8 cellular contexts compared by ENCODE assay signal in genomic region chr19:34667349-34668076, GRCh38.
DNase-seq lines count a peak whose midpoint lies in the region; ATAC-seq and TF ChIP-seq lines count a peak whose summit lies in the region.

No MANE protein-coding gene starts in this region.

- ATAC-seq in effector memory CD8-positive, alpha-beta T cell (replicated peaks) = no peak
- no peak for ATAC-seq in GM18505 (IDR thresholded peaks at IDR 0.05; ENCODE audit: unreplicated experiment)

- DNase-seq in NCI-H1436 (lab: John Stamatoyannopoulos, UW) = peak; percentile 39
- DNase-seq in NCI-H1436 treated with DMSO at 0.1 percent for 48 hours (lab: John Stamatoyannopoulos, UW) = no peak
- peak; percentile 32 for DNase-seq in NCI-H748 treated with DMSO at 0.1 percent for 48 hours (lab: John Stamatoyannopoulos, UW)
- DNase-seq in effector memory CD8-positive, alpha-beta T cell = no peak
- no peak for DNase-seq in putamen (ENCODE audit: low spot score)
- DNase-seq in HAP-1 (ENCODE audit: low spot score in 2 of 2) = no peak

- H3K4me1 ChIP-seq in rectal smooth muscle tissue (ENCODE audit: control insufficient read depth, insufficient read depth, low read length) (no peaks in the 10 kb centered on the region), HAP-1 (no peaks in the 10 kb centered on the region)

- no peak overlapping the region for H3K9ac ChIP-seq in rectal smooth muscle tissue (ENCODE audit: low read length)

- H3K9me3 Mint-ChIP-seq in effector memory CD8-positive, alpha-beta T cell = no peaks in the 10 kb centered on the region

- H3K4me3 Mint-ChIP-seq in effector memory CD8-positive, alpha-beta T cell = peak overlapping the region; percentile 71 to 72

- no peaks in the 10 kb centered on the region for H3K36me3 ChIP-seq in rectal smooth muscle tissue (ENCODE audit: control insufficient read depth, insufficient read depth, low read length)
- H3K36me3 ChIP-seq in HAP-1 (replicated peaks) = no peaks in the 10 kb centered on the region

- H3K4me3 ChIP-seq in rectal smooth muscle tissue (ENCODE audit: low read length) = peak overlapping the region; percentile 52
- no peak overlapping the region for H3K4me3 ChIP-seq in HAP-1

- peak overlapping the region; percentile 60 to 93 for H3K27ac Mint-ChIP-seq in effector memory CD8-positive, alpha-beta T cell

- peaks cover 11 to 22% of the 10 kb centered on the region in 2 donors for H3K4me1 Mint-ChIP-seq in effector memory CD8-positive, alpha-beta T cell (ENCODE audit: low read depth in 2 of 2)

- peaks cover 0 to 4% of the 10 kb centered on the region in 2 donors for H3K27me3 Mint-ChIP-seq in effector memory CD8-positive, alpha-beta T cell

- in situ Hi-C loops in HAP-1 (cut with MboI; ENCODE audit: low sequenced_read_pairs) = no loop called here

- H3K27me3 ChIP-seq in rectal smooth muscle tissue (ENCODE audit: control insufficient read depth, insufficient read depth, low read length) (no peaks in the 10 kb centered on the region), HAP-1 (ENCODE audit: low read depth) (no peaks in the 10 kb centered on the region)

- H3K27ac ChIP-seq in rectal smooth muscle tissue (ENCODE audit: low read depth, low read length) = no peak overlapping the region

- H3K9me3 ChIP-seq in HAP-1 = no peaks in the 10 kb centered on the region

- no peak for TF ChIP-seq POLR2A in GM18505 (IDR thresholded peaks at IDR 0.05; ENCODE audit: borderline replicate concordance, extremely low read depth, insufficient read depth, insufficient read length)

- no peaks in the 10 kb centered on the region for H3K36me3 Mint-ChIP-seq in effector memory CD8-positive, alpha-beta T cell (ENCODE audit: insufficient read depth)

Comparison
In these comparisons a context has a peak if more than half of its experiments do, and no peak if none do; other contexts are left out.
1. DNase-seq: peak in NCI-H1436 (single experiment) and NCI-H748 treated with DMSO at 0.1 percent for 48 hours (single experiment); none in NCI-H1436 treated with DMSO at 0.1 percent for 48 hours (single experiment), effector memory CD8-positive, alpha-beta T cell (0 of 3), putamen (single experiment) and HAP-1 (0 of 2).